ENCODE assay signal across 11 cellular contexts in the genomic region with DNA sequence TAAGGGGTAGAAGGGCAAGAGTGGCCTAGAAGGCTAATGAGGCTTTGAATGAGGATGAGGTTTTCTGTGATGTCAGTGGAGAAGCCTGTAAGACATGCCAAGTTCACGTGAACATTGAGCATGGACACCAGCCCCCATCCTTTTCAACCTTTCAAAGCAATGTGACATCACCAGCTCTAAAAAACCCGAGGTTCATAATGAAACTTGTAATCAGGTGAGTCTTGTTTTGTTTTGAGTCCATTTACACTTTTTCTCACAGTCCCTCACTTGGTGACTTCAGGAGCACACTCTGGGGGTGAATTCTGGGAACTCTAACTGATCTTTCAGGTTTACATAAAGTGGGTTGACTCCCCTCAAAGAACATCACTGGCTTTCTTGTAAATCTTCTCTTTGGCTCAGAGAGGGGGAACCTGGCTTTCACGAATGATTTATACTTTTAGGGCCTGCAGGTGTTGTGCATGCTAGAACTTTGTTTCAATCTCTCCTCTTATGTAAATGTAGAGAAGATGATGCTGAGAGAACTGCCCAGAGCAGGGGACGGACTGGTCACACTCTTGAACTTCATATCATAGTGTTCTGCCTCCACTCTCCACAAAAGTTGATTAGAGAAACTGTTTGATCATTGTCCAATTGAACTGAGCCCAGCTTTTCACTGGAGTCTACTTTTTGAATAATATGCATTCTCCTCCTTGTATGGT.
DNase-seq lines count a peak whose midpoint lies in the region; ATAC-seq lines count a peak whose summit lies in the region.
"Had no signal": no experiment of that assay in that cellular context is flagged by ENCODE, and none has a peak within 500 bp of the region (broad histone marks: within the 10 kb centered on the region; RNA-seq: fewer than 3 reads in every experiment).

No MANE protein-coding gene starts in this region.

- ATAC-seq in GM18517 (IDR thresholded peaks at IDR 0.05; ENCODE audit: unreplicated experiment) (peak; percentile 81), GM21717 (IDR thresholded peaks at IDR 0.05; ENCODE audit: unreplicated experiment) (peak; percentile 91), HG03469 (IDR thresholded peaks at IDR 0.05; ENCODE audit: unreplicated experiment) (peak; percentile 91)
- peak; percentile 26 for ATAC-seq in effector memory CD8-positive, alpha-beta T cell (replicated peaks)
- ATAC-seq: Right ventricle myocardium inferior had no signal

- H3K27ac Mint-ChIP-seq in effector memory CD8-positive, alpha-beta T cell: peak overlapping the region in 1 of 2 donors; percentile 45

- DNase-seq in effector memory CD8-positive, alpha-beta T cell: no peak
- DNase-seq in NCI-H345 treated with DMSO at 0.1 percent for 48 hours (lab: John Stamatoyannopoulos, UW; ENCODE audit: unreplicated experiment) (no peak), NCI-H1092 treated with DMSO at 0.1 percent for 48 hours (lab: John Stamatoyannopoulos, UW) (no peak), putamen (ENCODE audit: low spot score) (no peak), DMS53 treated with DMSO at 0.1 percent for 48 hours (lab: John Stamatoyannopoulos, UW; ENCODE audit: unreplicated experiment) (no peak)
- DNase-seq: brain microvascular endothelial cell, sigmoid colon had no signal

- H3K36me3 Mint-ChIP-seq in effector memory CD8-positive, alpha-beta T cell (ENCODE audit: insufficient read depth): no peaks in the 10 kb centered on the region

- H3K9me3 Mint-ChIP-seq in effector memory CD8-positive, alpha-beta T cell: peaks cover 0 to 3% of the 10 kb centered on the region in 2 donors

- no peak overlapping the region for H3K4me3 Mint-ChIP-seq in effector memory CD8-positive, alpha-beta T cell

- H3K27me3 Mint-ChIP-seq in effector memory CD8-positive, alpha-beta T cell: no peaks in the 10 kb centered on the region

- H3K4me1 Mint-ChIP-seq in effector memory CD8-positive, alpha-beta T cell (ENCODE audit: low read depth in 2 of 2): peaks cover 9 to 16% of the 10 kb centered on the region in 2 donors

Comparison
In these comparisons a context has a peak if more than half of its experiments do, and no peak if none do; other contexts are left out.
1. ATAC-seq: peak in every context shown above with its lines; median percentile 91 in GM21717; 91 in HG03469; 81 in GM18517; 26 in effector memory CD8-positive, alpha-beta T cell.